In genomic region chr6:34223381-34223963, GRCh38 we compare ENCODE assay signal across 8 cellular contexts. TPM values are rescaled to one million over a fixed set of nuclear protein-coding genes. Genes with fewer than 3 reads are reported as not detected.
DNase-seq lines count a peak whose midpoint lies in the region; ATAC-seq, FAIRE-seq and TF ChIP-seq lines count a peak whose summit lies in the region.

No MANE protein-coding gene starts in this region.

- H3K27ac ChIP-seq in HUES6 (ENCODE audit: low read depth, low read length): peak overlapping the region; percentile 24; the same call in 1 of the 2 replicates
- peak overlapping the region; percentile 58 for H3K27ac ChIP-seq in mesenchymal stem cell (ENCODE audit: low read length, poor library complexity, severe bottlenecking)
- peak overlapping the region; percentile 85 to 99 for H3K27ac ChIP-seq in uterus

- WGBS in mesenchymal stem cell: 14% methylated on average over 16 of the region's 16 CpGs

- H4K91ac ChIP-seq in mesenchymal stem cell (ENCODE audit: low read length): peak overlapping the region; percentile 80

- FAIRE-seq in bronchial epithelial cell (lab: Jason Lieb, UNC): no peak

- peak overlapping the region; percentile 60 for H3K9ac ChIP-seq in HUES6 (ENCODE audit: low read length)
- peak overlapping the region; percentile 89 for H3K9ac ChIP-seq in mesenchymal stem cell (ENCODE audit: low read length)

- H2AK5ac ChIP-seq in mesenchymal stem cell (ENCODE audit: low read length, severe bottlenecking): peak overlapping the region; percentile 68

- no peak for ATAC-seq in HG03108 (IDR thresholded peaks at IDR 0.05; ENCODE audit: unreplicated experiment)

- peaks cover 43% of the 10 kb centered on the region for H3K4me1 ChIP-seq in HUES6 (ENCODE audit: control insufficient read depth, insufficient read depth, low read length)
- H3K4me1 ChIP-seq in mesenchymal stem cell (ENCODE audit: control insufficient read depth, insufficient read depth, low read depth, low read length): peaks cover 22% of the 10 kb centered on the region
- H3K4me1 ChIP-seq in uterus: peaks cover 0 to 7% of the 10 kb centered on the region in 2 donors

- H3K4me3 ChIP-seq in HUES6 (ENCODE audit: low read depth, low read length): peak overlapping the region; percentile 60
- H3K4me3 ChIP-seq in bronchial epithelial cell (ENCODE audit: low read depth, low read length): peak overlapping the region; percentile 26
- H3K4me3 ChIP-seq in mesenchymal stem cell (ENCODE audit: insufficient read depth in 1 of 2, low read depth in 1 of 2, low read length in 2 of 2): peak overlapping the region; percentile 49 to 74
- peak overlapping the region; percentile 24 to 29 for H3K4me3 ChIP-seq in uterus

- intact Hi-C loops in uterus (cut with DNase I; ENCODE audit: low total_unique reads): no loop called here

- peak overlapping the region; percentile 84 for H2BK120ac ChIP-seq in mesenchymal stem cell (ENCODE audit: low read depth, low read length)

- peak overlapping the region; percentile 70 to 77 for H3K4ac ChIP-seq in mesenchymal stem cell (ENCODE audit: low read depth in 1 of 2, low read length in 2 of 2)

- H3K4me2 ChIP-seq in mesenchymal stem cell (ENCODE audit: low read length, poor library complexity, severe bottlenecking): peak overlapping the region; percentile 51

- TF ChIP-seq CTCF in bronchial epithelial cell (IDR thresholded peaks at IDR 0.05; ENCODE audit: insufficient read depth, low read length, severe bottlenecking): no peak
- TF ChIP-seq CTCF in uterus (IDR thresholded peaks at IDR 0.05): no peak

- no peaks in the 10 kb centered on the region for H3K9me3 ChIP-seq in HUES6 (ENCODE audit: control insufficient read depth, insufficient read depth, low read depth, low read length)
- H3K9me3 ChIP-seq in mesenchymal stem cell (ENCODE audit: control insufficient read depth, low read length): no peaks in the 10 kb centered on the region
- H3K9me3 ChIP-seq in uterus: no peaks in the 10 kb centered on the region

- peak overlapping the region in 1 of 2 experiments; percentile 50 for H3K14ac ChIP-seq in mesenchymal stem cell (ENCODE audit: low read length in 2 of 2)

- DNase-seq in NCI-H2171 (lab: John Stamatoyannopoulos, UW): peak; percentile 41
- no peak for DNase-seq in NCI-H2171 treated with DMSO at 0.1 percent for 48 hours (lab: John Stamatoyannopoulos, UW)
- no peak for DNase-seq in bronchial epithelial cell (ENCODE audit: low read depth)
- DNase-seq in mesenchymal stem cell: no peak
- DNase-seq in uterus: peak in 1 of 2 donors; percentile 50
- DNase-seq in activated CD4-positive, alpha-beta T cell treated with anti-CD3 and anti-CD28 coated beads, Interleukin-2, amount 50 U/mL, for 1 hour: no peak

- H3K36me3 ChIP-seq in HUES6 (ENCODE audit: control insufficient read depth, insufficient read depth, low read length) (no peaks in the 10 kb centered on the region), bronchial epithelial cell (ENCODE audit: control insufficient read depth, insufficient read depth, low read length) (no peaks in the 10 kb centered on the region), mesenchymal stem cell (ENCODE audit: control insufficient read depth in 1 of 2, insufficient read depth in 2 of 2, low read depth in 1 of 2, low read length in 2 of 2) (no peaks in the 10 kb centered on the region), uterus (no peaks in the 10 kb centered on the region)

- peak overlapping the region; percentile 91 to 97 for H3K18ac ChIP-seq in mesenchymal stem cell (ENCODE audit: low read depth in 1 of 2, low read length in 2 of 2)

- no peaks in the 10 kb centered on the region for H3K79me1 ChIP-seq in mesenchymal stem cell (replicated peaks; ENCODE audit: low read length, poor library complexity, severe bottlenecking)

- peak overlapping the region; percentile 66 for H2BK15ac ChIP-seq in mesenchymal stem cell (ENCODE audit: low read depth, poor library complexity, severe bottlenecking)

- TF ChIP-seq POLR2A in uterus (IDR thresholded peaks at IDR 0.05): no peak

- no peak overlapping the region for H3K23ac ChIP-seq in mesenchymal stem cell (ENCODE audit: low read length in 2 of 2)

- peak overlapping the region; percentile 37 for H2BK5ac ChIP-seq in mesenchymal stem cell (ENCODE audit: low read depth, low read length, poor library complexity, severe bottlenecking)

- H4K8ac ChIP-seq in mesenchymal stem cell (ENCODE audit: low read length): peak overlapping the region; percentile 94

- no peaks in the 10 kb centered on the region for H3K27me3 ChIP-seq in HUES6 (ENCODE audit: control insufficient read depth, insufficient read depth, low read length)
- no peaks in the 10 kb centered on the region for H3K27me3 ChIP-seq in bronchial epithelial cell (ENCODE audit: control insufficient read depth, insufficient read depth, low read length)
- no peaks in the 10 kb centered on the region for H3K27me3 ChIP-seq in mesenchymal stem cell (ENCODE audit: control insufficient read depth in 1 of 2, insufficient read depth in 1 of 2, low read length in 2 of 2)
- H3K27me3 ChIP-seq in uterus: no peaks in the 10 kb centered on the region

- H2AFZ ChIP-seq in mesenchymal stem cell (ENCODE audit: low read depth, low read length): peak overlapping the region; percentile 94

- peak overlapping the region; percentile 80 to 100 for H2BK12ac ChIP-seq in mesenchymal stem cell (ENCODE audit: low read length in 2 of 2)

RNA-seq across cellular contexts. Expression of gene HMGA1, which starts 13.2 kb away (rescaled TPM):
- total RNA-seq in bronchial epithelial cell: 62.1 and 91.4 TPM in 2 replicates
- 544 TPM for polyA plus RNA-seq in mesenchymal stem cell (2013, experiment 1 of 2)
- polyA plus RNA-seq in mesenchymal stem cell (2013, experiment 2 of 2): 524 TPM
- 10 to 100 TPM in 2 of 4 donors, 1 to 10 TPM in 1, under 1 TPM in 1; 0.51 to 24.4 (median 13.5) TPM for total RNA-seq in uterus

RNA-seq across cellular contexts. Expression of gene SMIM29, which starts 25.3 kb away (rescaled TPM):
- total RNA-seq in bronchial epithelial cell (10.8 and 11.6 TPM in 2 replicates), uterus (10 to 100 TPM in 3 of 4 donors, 1 to 10 TPM in 1; 5.2 to 44.3 (median 20.0) TPM)
- 47.1 TPM for polyA plus RNA-seq in mesenchymal stem cell (2013, experiment 1 of 2)
- 50.5 TPM for polyA plus RNA-seq in mesenchymal stem cell (2013, experiment 2 of 2)

Comparison
In these comparisons a context has a peak if more than half of its experiments do, and no peak if none do; other contexts are left out.
1. H3K27ac ChIP-seq: peak in every context shown above with its lines; median percentile 92 in uterus; 58 in mesenchymal stem cell; 24 in HUES6.